ENCODE assay signal across 8 cellular contexts in genomic region chr19:17448190-17448967, GRCh38. TPM values are rescaled to one million over a fixed set of nuclear protein-coding genes. Genes with fewer than 3 reads are reported as not detected.
DNase-seq lines count a peak whose midpoint lies in the region; ATAC-seq and TF ChIP-seq lines count a peak whose summit lies in the region.

TMEM221 (minus strand) TSS chr19:17448668; CDS start chr19:17448462, 206 bp downstream.

- H3K4me3 ChIP-seq in mucosa of descending colon: no peak within 1 kb of the TSS
- peak within 1 kb of the TSS; percentile 41 to 64 for H3K4me3 ChIP-seq in testis

- peak within 1 kb of the TSS in 1 of 2 donors; percentile 24 for H3K27ac ChIP-seq in testis

- TF ChIP-seq CTCF in mucosa of descending colon (IDR thresholded peaks at IDR 0.05) (peak; percentile 22), testis (IDR thresholded peaks at IDR 0.05) (peak in 2 of 3 experiments; percentile 35 to 54)

- peak within 1 kb of the TSS in 3 of 4 donors; percentile 32 to 52 (median 43) for H3K4me3 Mint-ChIP-seq in IgD-negative memory B cell

- H3K9me3 ChIP-seq in mucosa of descending colon (no peaks in the 10 kb centered on the region), testis (no peaks in the 10 kb centered on the region)

- H3K4me1 ChIP-seq in mucosa of descending colon (ENCODE audit: low read depth) (no peaks in the 10 kb centered on the region), testis (peaks cover 5% of the 10 kb centered on the region)

- no peaks in the 10 kb centered on the region for H3K36me3 ChIP-seq in mucosa of descending colon (ENCODE audit: low read depth)
- H3K36me3 ChIP-seq in testis (ENCODE audit: low read depth, missing control alignments): no peaks in the 10 kb centered on the region

- DNase-seq in CD1c-positive myeloid dendritic cell (ENCODE audit: extremely low spot score): peak; percentile 61
- DNase-seq in activated CD4-positive, alpha-beta T cell treated with anti-CD3 and anti-CD28 coated beads for 4 hours: peak; percentile 60 to 63
- peak; percentile 80 for DNase-seq in ecto neural progenitor cell (ENCODE audit: low spot score)
- peak; percentile 43 to 65 (median 61) for DNase-seq in mucosa of descending colon
- peak; percentile 54 for DNase-seq in testis
- DNase-seq in GF-D8 (lab: John Stamatoyannopoulos, UW): no peak

- WGBS in testis, 2 donors: 1% methylated on average over 28 to 60 of the region's 77 CpGs

- no peak for TF ChIP-seq POLR2A in testis (IDR thresholded peaks at IDR 0.05)

- no peak within 1 kb of the TSS for H3K27ac Mint-ChIP-seq in IgD-negative memory B cell

- peaks cover 0 to 3% (median 0%) of the 10 kb centered on the region in 3 donors for H3K9me3 Mint-ChIP-seq in IgD-negative memory B cell

- no peaks in the 10 kb centered on the region for H3K27me3 ChIP-seq in testis

- H3K27me3 Mint-ChIP-seq in IgD-negative memory B cell: peaks cover 31% of the 10 kb centered on the region

- intact Hi-C loops in mucosa of descending colon (cut with DNase I, micrococcal nuclease) (no loop called here), testis (cut with DNase I; ENCODE audit: low total_unique reads) (no loop called here)

- peaks cover 1 to 8% (median 2%) of the 10 kb centered on the region in 3 donors for H3K4me1 Mint-ChIP-seq in IgD-negative memory B cell

- no peaks in the 10 kb centered on the region for H3K36me3 Mint-ChIP-seq in IgD-negative memory B cell

- peak; percentile 50 for ATAC-seq in mucosa of descending colon
- no peak for ATAC-seq in HG02763 (IDR thresholded peaks at IDR 0.05; ENCODE audit: unreplicated experiment)

RNA-seq across cellular contexts. Expression of gene TMEM221, which starts in this region (rescaled TPM):
- polyA plus RNA-seq in IgD-negative memory B cell (not detected), testis (ENCODE audit: insufficient read depth, low read depth, low replicate concordance) (1.4 TPM)
- total RNA-seq in mucosa of descending colon (under 1 TPM in 2 of 3 donors, not detected in 1; 0.34 to 0.51 TPM), testis (1 to 10 TPM in 1 of 2 donors, under 1 TPM in 1; 0.68 to 2.6 TPM)

Comparison
In these comparisons a context has a peak if more than half of its experiments do, and no peak if none do; other contexts are left out.
1. Peak in DNase-seq and ATAC-seq in mucosa of descending colon; RNA of the gene not detected or under 1 TPM.